8 cellular contexts compared by ENCODE assay signal in genomic region chr12:6563448-6564050, GRCh38. TPM values are rescaled to one million over a fixed set of nuclear protein-coding genes. Genes with fewer than 3 reads are reported as not detected.
DNase-seq lines count a peak whose midpoint lies in the region; ATAC-seq, FAIRE-seq and TF ChIP-seq lines count a peak whose summit lies in the region.

No MANE protein-coding gene starts in this region.

- no peaks in the 10 kb centered on the region for H3K9me3 Mint-ChIP-seq in activated T-helper 17 cell treated with anti-CD3 and anti-CD28 coated beads, Interleukin-2, amount 50 U/mL, for 72 hours

- no peak overlapping the region for H3K4me3 ChIP-seq in AG04450 (ENCODE audit: low read depth, low read length)
- H3K4me3 ChIP-seq in small intestine (ENCODE audit: low read depth in 1 of 2, low read length in 2 of 2): no peak overlapping the region

- DNase-seq in AG04450 (ENCODE audit: low read depth, low spot score) (no peak), GM19238 (ENCODE audit: insufficient read length, low spot score) (peak; percentile 37), RPMI7951 (ENCODE audit: low read depth) (peak; percentile 45), glomerular visceral epithelial cell (ENCODE audit: extremely low spot score) (peak; percentile 45), small intestine (peak; percentile 63)

- H3K9me3 ChIP-seq in AG04450 (ENCODE audit: control insufficient read depth, insufficient read depth, low read length) (no peaks in the 10 kb centered on the region; the same call in 1 of the 2 replicates), small intestine (ENCODE audit: control insufficient read depth, low read depth) (no peaks in the 10 kb centered on the region)

- TF ChIP-seq CTCF in AG04450 (IDR thresholded peaks at IDR 0.05; ENCODE audit: low read depth, low read length): peak; percentile 77

- H3K27ac Mint-ChIP-seq in activated T-helper 17 cell treated with anti-CD3 and anti-CD28 coated beads, Interleukin-2, amount 50 U/mL, for 72 hours: peak overlapping the region; percentile 64

- ATAC-seq in activated T-helper 17 cell treated with anti-CD3 and anti-CD28 coated beads, Interleukin-2, amount 50 U/mL, for 72 hours (replicated peaks): peak; percentile 45
- ATAC-seq in GM21529 (IDR thresholded peaks at IDR 0.05; ENCODE audit: unreplicated experiment): no peak
- no peak for ATAC-seq in GM18868 (IDR thresholded peaks at IDR 0.05; ENCODE audit: unreplicated experiment)

- peaks cover 8 to 10% of the 10 kb centered on the region in 2 donors for H3K36me3 ChIP-seq in small intestine (ENCODE audit: control insufficient read depth in 2 of 2, insufficient read depth in 2 of 2, low read length in 2 of 2)

- CTCF ChIA-PET in AG04450 (lab: Charles Lee): interaction anchor here (0.8 to 2.8 kb wide), 9 partner anchors 9 to 189 kb away, joined by 3 to 16 read pairs (median 4); partner anchors contain the start of gene MLF2

- no peaks in the 10 kb centered on the region for H3K27me3 Mint-ChIP-seq in activated T-helper 17 cell treated with anti-CD3 and anti-CD28 coated beads, Interleukin-2, amount 50 U/mL, for 72 hours

- POLR2A ChIA-PET in AG04450 (lab: Yijun Ruan, JAX): no interaction called here

- H3K4me1 ChIP-seq in small intestine (ENCODE audit: control insufficient read depth in 2 of 2, insufficient read depth in 1 of 2, low read depth in 1 of 2, low read length in 1 of 2): no peaks in the 10 kb centered on the region

- no peak overlapping the region for H3K4me3 Mint-ChIP-seq in activated T-helper 17 cell treated with anti-CD3 and anti-CD28 coated beads, Interleukin-2, amount 50 U/mL, for 72 hours

- H3K36me3 Mint-ChIP-seq in activated T-helper 17 cell treated with anti-CD3 and anti-CD28 coated beads, Interleukin-2, amount 50 U/mL, for 72 hours (ENCODE audit: low read depth): peaks cover 100% of the 10 kb centered on the region

- peaks cover 17% of the 10 kb centered on the region for H3K4me1 Mint-ChIP-seq in activated T-helper 17 cell treated with anti-CD3 and anti-CD28 coated beads, Interleukin-2, amount 50 U/mL, for 72 hours

- no peak for FAIRE-seq in small intestine (lab: Jason Lieb, UNC)

- WGBS in small intestine, 3 donors: 71 to 79% (median 79%) methylated on average over 8 of the region's 8 CpGs

- H3K27ac ChIP-seq in AG04450 (ENCODE audit: low read depth, low read length) (peak overlapping the region; percentile 21), small intestine (ENCODE audit: low read depth in 1 of 2, low read length in 1 of 2) (no peak overlapping the region)

- H3K27me3 ChIP-seq in AG04450 (ENCODE audit: control insufficient read depth, insufficient read depth, low read length) (no peaks in the 10 kb centered on the region), small intestine (ENCODE audit: control insufficient read depth in 2 of 2, insufficient read depth in 2 of 2, low read length in 2 of 2) (no peaks in the 10 kb centered on the region)

RNA-seq across cellular contexts. Expression of gene NOP2, which starts 4.5 kb away (rescaled TPM):
- 35.7 and 41.3 TPM in 2 replicates for polyA plus RNA-seq in AG04450 (2011; rRNA removed)
- polyA minus RNA-seq in AG04450 (2011; rRNA and poly(A)+ RNA removed): 31.7 and 43.9 TPM in 2 replicates
- 14.2 and 17.8 TPM in 2 replicates for total RNA-seq in RPMI7951 (2014; rRNA removed; shearing (Covaris generic))
- total RNA-seq in activated T-helper 17 cell treated with anti-CD3 and anti-CD28 coated beads, Interleukin-2, amount 50 U/mL, for 72 hours: 100 to 1,000 TPM in 1 of 2 donors, 10 to 100 TPM in 1; 61.6 to 133 TPM
- polyA plus RNA-seq in small intestine: 10 to 100 TPM; 14.3 to 27.1 (median 17.0) TPM

RNA-seq across cellular contexts. Expression of gene IFFO1, which starts 7.7 kb away (rescaled TPM):
- polyA plus RNA-seq in AG04450 (2011; rRNA removed) (23.8 and 24.2 TPM in 2 replicates), small intestine (1 to 10 TPM; 1.3 to 7.7 (median 4.1) TPM)
- polyA minus RNA-seq in AG04450 (2011; rRNA and poly(A)+ RNA removed): 17.8 and 18.2 TPM in 2 replicates
- 5.8 and 8.6 TPM in 2 replicates for total RNA-seq in RPMI7951 (2014; rRNA removed; shearing (Covaris generic))
- 10 to 100 TPM in 1 of 2 donors, 1 to 10 TPM in 1; 8.0 to 13.0 TPM for total RNA-seq in activated T-helper 17 cell treated with anti-CD3 and anti-CD28 coated beads, Interleukin-2, amount 50 U/mL, for 72 hours

RNA-seq across cellular contexts. Expression of gene GAPDH, which starts 29.2 kb away (rescaled TPM):
- polyA plus RNA-seq in AG04450 (2011; rRNA removed): 9,160 and 11,356 TPM in 2 replicates
- 15,456 and 19,888 TPM in 2 replicates for polyA minus RNA-seq in AG04450 (2011; rRNA and poly(A)+ RNA removed)
- 8,506 and 8,626 TPM in 2 replicates for total RNA-seq in RPMI7951 (2014; rRNA removed; shearing (Covaris generic))
- 1,000 to 10,000 TPM; 7,000 to 9,788 TPM for total RNA-seq in activated T-helper 17 cell treated with anti-CD3 and anti-CD28 coated beads, Interleukin-2, amount 50 U/mL, for 72 hours
- 1,000 to 10,000 TPM; 2,587 to 3,805 (median 3,097) TPM for polyA plus RNA-seq in small intestine

RNA-seq across cellular contexts. Expression of gene CHD4, which starts 43.6 kb away (rescaled TPM):
- 86.3 and 119 TPM in 2 replicates for polyA plus RNA-seq in AG04450 (2011; rRNA removed)
- 235 and 284 TPM in 2 replicates for polyA minus RNA-seq in AG04450 (2011; rRNA and poly(A)+ RNA removed)
- 167 and 180 TPM in 2 replicates for total RNA-seq in RPMI7951 (2014; rRNA removed; shearing (Covaris generic))
- 100 to 1,000 TPM; 267 to 285 TPM for total RNA-seq in activated T-helper 17 cell treated with anti-CD3 and anti-CD28 coated beads, Interleukin-2, amount 50 U/mL, for 72 hours
- polyA plus RNA-seq in small intestine: 100 to 1,000 TPM in 1 of 3 donors, 10 to 100 TPM in 2; 88.2 to 123 (median 94.8) TPM
